Comparison of ENCODE assay signal across 1 cellular context in genomic region chr2:157572725-157573124, GRCh38.
TF ChIP-seq lines count a peak whose summit lies in the region.

No MANE protein-coding gene starts in this region.

TF ChIP-seq in GM23338, 12 proteins besides CTCF, POLR2A, EP300 and RAD21 (continued from another document):
- TF ChIP-seq ZNF462 (CRISPR knock-in tag; IDR thresholded peaks at IDR 0.05), result no peak
